12 cellular contexts compared by ENCODE assay signal in the genomic region with DNA sequence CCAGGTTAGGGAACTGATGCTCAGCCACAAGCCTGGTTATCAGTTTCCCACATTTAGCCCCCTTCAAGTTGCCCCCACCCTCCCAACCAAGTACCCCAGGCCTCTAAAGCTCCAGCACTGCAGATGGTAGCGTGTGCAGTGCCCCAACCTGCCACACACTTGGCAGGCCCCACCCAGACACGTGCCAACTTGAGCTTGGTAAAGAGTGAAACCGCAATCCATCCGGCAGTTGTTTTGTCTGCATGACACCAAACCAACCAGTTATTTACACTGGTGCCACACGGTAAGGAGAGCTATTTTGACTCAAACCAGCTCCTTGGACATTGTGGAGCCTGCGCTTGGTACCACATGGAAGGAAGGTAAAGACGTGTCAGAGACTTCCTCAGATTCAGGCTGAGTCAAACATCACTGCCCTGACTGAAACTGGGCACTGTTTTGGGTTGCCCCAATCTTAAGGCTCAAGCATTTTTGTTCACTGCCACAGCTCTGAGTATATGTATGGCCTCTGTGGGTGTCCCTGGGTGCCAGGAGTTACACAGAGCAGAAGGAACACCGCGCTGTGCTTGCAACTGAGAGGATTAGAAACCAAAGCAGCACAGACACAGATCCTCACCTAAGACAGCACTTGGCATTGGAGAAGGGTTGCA.
DNase-seq lines count a peak whose midpoint lies in the region; ATAC-seq and TF ChIP-seq lines count a peak whose summit lies in the region.
"Had no signal": no experiment of that assay in that cellular context is flagged by ENCODE, and none has a peak within 500 bp of the region (broad histone marks: within the 10 kb centered on the region; RNA-seq: fewer than 3 reads in every experiment).

No MANE protein-coding gene starts in this region.

- ATAC-seq in T-helper 17 cell (peak; percentile 41), lower lobe of right lung (peak; percentile 61 to 68), GM19455 (IDR thresholded peaks at IDR 0.05; ENCODE audit: unreplicated experiment) (no peak)

- no peak for TF ChIP-seq CTCF in lower lobe of right lung (IDR thresholded peaks at IDR 0.05)

- H3K4me1 ChIP-seq in lower lobe of right lung = no peaks in the 10 kb centered on the region

- H3K36me3 Mint-ChIP-seq in T-helper 17 cell (ENCODE audit: low read depth) = no peaks in the 10 kb centered on the region

- H3K4me3 Mint-ChIP-seq in T-helper 17 cell = no peak overlapping the region

- H3K9me3 ChIP-seq in MG63 (no peaks in the 10 kb centered on the region), T-helper 17 cell (ENCODE audit: control insufficient read depth, low read length, poor library complexity, severe bottlenecking) (no peaks in the 10 kb centered on the region), lower lobe of right lung (no peaks in the 10 kb centered on the region)

- H3K4me3 ChIP-seq in MG63 = no peak overlapping the region
- H3K4me3 ChIP-seq in lower lobe of right lung = no peak overlapping the region

- H3K27ac ChIP-seq in lower lobe of right lung = no peak overlapping the region
- H3K27ac ChIP-seq: C4-2B had no signal

- peak; percentile 91 for DNase-seq in DMS79 treated with DMSO at 0.1 percent for 48 hours (lab: John Stamatoyannopoulos, UW)
- DNase-seq in MG63 = peak; percentile 9
- DNase-seq in T-helper 17 cell = no peak
- peak; percentile 53 for DNase-seq in lower lobe of right lung
- DNase-seq in NCI-H748 (lab: John Stamatoyannopoulos, UW; ENCODE audit: unreplicated experiment) = no peak
- no peak for DNase-seq in SIG-M5 (lab: John Stamatoyannopoulos, UW)
- no peak for DNase-seq in stimulated activated CD4-positive, alpha-beta T cell treated with anti-CD3 and anti-CD28 coated beads, Interleukin-2, amount 100 ng/mL, for 24 hours
- DNase-seq: hippocampal formation, small intestine, T1000 had no signal

- H3K27me3 ChIP-seq in MG63 (peaks cover 7% of the 10 kb centered on the region), lower lobe of right lung (ENCODE audit: low read depth) (no peaks in the 10 kb centered on the region)

- intact Hi-C loops in lower lobe of right lung (cut with DNase I) = no loop called here

- H3K27ac Mint-ChIP-seq in T-helper 17 cell = no peak overlapping the region

- no peaks in the 10 kb centered on the region for H3K36me3 ChIP-seq in MG63
- H3K36me3 ChIP-seq in lower lobe of right lung = no peaks in the 10 kb centered on the region

- no peaks in the 10 kb centered on the region for H3K27me3 Mint-ChIP-seq in T-helper 17 cell

- H3K4me1 Mint-ChIP-seq in T-helper 17 cell = no peaks in the 10 kb centered on the region

Comparison
In these comparisons a context has a peak if more than half of its experiments do, and no peak if none do; other contexts are left out.
1. DNase-seq: peak in DMS79 treated with DMSO at 0.1 percent for 48 hours (single experiment), MG63 (single experiment) and lower lobe of right lung (single experiment); none in T-helper 17 cell (0 of 3), NCI-H748 (single experiment), SIG-M5 (single experiment) and stimulated activated CD4-positive, alpha-beta T cell treated with anti-CD3 and anti-CD28 coated beads, Interleukin-2, amount 100 ng/mL, for 24 hours (0 of 2).